ENCODE assay signal across 8 cellular contexts in genomic region chr20:14913896-14914295, GRCh38.
"Had no signal": no experiment of that assay in that cellular context is flagged by ENCODE, and none has a peak within 500 bp of the region (broad histone marks: within the 10 kb centered on the region; RNA-seq: fewer than 3 reads in every experiment).

No MANE protein-coding gene starts in this region.

- H3K36me3 Mint-ChIP-seq: IgD-negative memory B cell had no signal

- DNase-seq: H9, HCEC 1CT had no signal

- H3K27ac ChIP-seq: HL-60 had no signal

- H3K9me3 Mint-ChIP-seq: GM23338, H9 had no signal

- H3K4me1 Mint-ChIP-seq: IgD-negative memory B cell had no signal

- H3K4me3 ChIP-seq: GM23338 had no signal

- H2AFZ ChIP-seq: GM23338 had no signal

- H3K4me2 ChIP-seq: GM23338 had no signal

- H3K4me3 Mint-ChIP-seq: GM23338, H9, IgD-negative memory B cell had no signal

- ATAC-seq: GM23338, HepG2 had no signal

- H3K27ac Mint-ChIP-seq: GM23338, H9, IgD-negative memory B cell had no signal

- FAIRE-seq: H1, H54, HepG2 had no signal
